21 cellular contexts compared by ENCODE assay signal in genomic region chr6:159440907-159441703, GRCh38.
DNase-seq lines count a peak whose midpoint lies in the region; ATAC-seq and TF ChIP-seq lines count a peak whose summit lies in the region.
"Had no signal": no experiment of that assay in that cellular context is flagged by ENCODE, and none has a peak within 500 bp of the region (broad histone marks: within the 10 kb centered on the region; RNA-seq: fewer than 3 reads in every experiment).

No MANE protein-coding gene starts in this region.

- H3K4me1 Mint-ChIP-seq in MCF 10A (ENCODE audit: insufficient read depth, unreplicated experiment): no peaks in the 10 kb centered on the region
- H3K4me1 Mint-ChIP-seq: B cell; CD4-positive, CD25-positive, alpha-beta regulatory T cell had no signal

- H3K36me3 ChIP-seq in breast epithelium: no peaks in the 10 kb centered on the region
- H3K36me3 ChIP-seq in heart right ventricle: no peaks in the 10 kb centered on the region

- no peaks in the 10 kb centered on the region for H3K36me3 Mint-ChIP-seq in MCF 10A (ENCODE audit: insufficient read depth, unreplicated experiment)
- H3K36me3 Mint-ChIP-seq: CD4-positive, CD25-positive, alpha-beta regulatory T cell had no signal

- TF ChIP-seq POLR2A in breast epithelium (IDR thresholded peaks at IDR 0.05): no peak

- H3K27ac Mint-ChIP-seq in MCF 10A (ENCODE audit: low read depth, unreplicated experiment): no peak overlapping the region
- H3K27ac Mint-ChIP-seq: B cell; CD4-positive, CD25-positive, alpha-beta regulatory T cell had no signal

- TF ChIP-seq CTCF in MCF 10A (IDR thresholded peaks at IDR 0.05; ENCODE audit: unreplicated experiment) (no peak), breast epithelium (IDR thresholded peaks at IDR 0.05) (no peak), heart right ventricle (IDR thresholded peaks at IDR 0.05) (no peak)

- POLR2A ChIA-PET in MCF 10A (lab: Yijun Ruan, JAX): interaction anchor here (1.1 kb wide), 1 partner anchor 13 kb away, joined by 3 read pairs; no protein-coding TSS in a partner anchor

- intact Hi-C loops in MCF 10A (cut with micrococcal nuclease): no loop called here
- intact Hi-C loops in breast epithelium (cut with DNase I; ENCODE audit: low total_unique reads): no loop called here
- intact Hi-C loops in heart right ventricle (cut with DNase I): no loop called here

- CTCF ChIA-PET in MCF 10A (lab: Yijun Ruan, JAX): no interaction called here

- H3K27me3 ChIP-seq in breast epithelium (no peaks in the 10 kb centered on the region), heart right ventricle (peaks cover 0 to 29% (median 7%) of the 10 kb centered on the region in 7 donors)

- H3K4me3 ChIP-seq in breast epithelium (no peak overlapping the region), heart right ventricle (no peak overlapping the region)

- 62 to 84% methylated on average over 7 of the region's 7 CpGs for WGBS in heart right ventricle, 2 donors

- DNase-seq in MCF 10A (ENCODE audit: unreplicated experiment) (peak; percentile 15), breast epithelium (ENCODE audit: low spot score in 2 of 2) (no peak), RPMI7951 (ENCODE audit: low read depth) (peak; percentile 48), heart right ventricle (peak in 1 of 2 donors; percentile 17), stromal cell of bone marrow (ENCODE audit: low read depth) (peak; percentile 41), NCI-H1417 (lab: John Stamatoyannopoulos, UW) (no peak), NCI-H146 treated with DMSO at 0.1 percent for 48 hours (lab: John Stamatoyannopoulos, UW; ENCODE audit: unreplicated experiment) (no peak)
- DNase-seq: Caco-2; CD4-positive, CD25-positive, alpha-beta regulatory T cell; KBM-7; NCI-H1105 treated with DMSO at 0.1 percent for 48 hours; NCI-H187; NCI-H2227 treated with DMSO at 0.1 percent for 48 hours; NCI-H510A treated with DMSO at 0.1 percent for 48 hours; NCI-H774; OCI-M1; SIG-M5 had no signal

- no peak overlapping the region for H3K4me3 Mint-ChIP-seq in MCF 10A (ENCODE audit: unreplicated experiment)
- H3K4me3 Mint-ChIP-seq: B cell; CD4-positive, CD25-positive, alpha-beta regulatory T cell had no signal

- ATAC-seq in heart right ventricle (peak in 6 of 8 donors; percentile 55 to 79 (median 66)), GM18870 (IDR thresholded peaks at IDR 0.05; ENCODE audit: unreplicated experiment) (no peak)
- ATAC-seq: SK-N-SH treated with all-trans-retinoic acid at 6 μM for 48 hours had no signal

- BruUV-seq in MCF 10A (replicated peaks; lab: Mats Ljungman, UMichigan): no TSS peak

- H3K4me1 ChIP-seq in breast epithelium: no peaks in the 10 kb centered on the region
- peaks cover 0 to 2% (median 0%) of the 10 kb centered on the region in 9 donors for H3K4me1 ChIP-seq in heart right ventricle
- H3K4me1 ChIP-seq: Caco-2 had no signal

- no peaks in the 10 kb centered on the region for H3K9me3 Mint-ChIP-seq in MCF 10A (ENCODE audit: unreplicated experiment)

- H3K9me3 ChIP-seq in breast epithelium (no peaks in the 10 kb centered on the region), heart right ventricle (no peaks in the 10 kb centered on the region)
- H3K9me3 ChIP-seq: Caco-2 had no signal

- H3K27me3 Mint-ChIP-seq in MCF 10A (ENCODE audit: insufficient read depth, unreplicated experiment): peaks cover 51% of the 10 kb centered on the region

- H3K27ac ChIP-seq in breast epithelium: no peak overlapping the region
- peak overlapping the region in 2 of 10 donors; percentile 15 to 19 for H3K27ac ChIP-seq in heart right ventricle
- H3K27ac ChIP-seq: 22Rv1 had no signal

Comparison
In these comparisons a context has a peak if more than half of its experiments do, and no peak if none do; other contexts are left out.
1. DNase-seq: peak in MCF 10A (single experiment), RPMI7951 (single experiment) and stromal cell of bone marrow (single experiment); none in breast epithelium (0 of 2), NCI-H1417 (0 of 3) and NCI-H146 treated with DMSO at 0.1 percent for 48 hours (single experiment).